Comparison of ENCODE assay signal across 1 cellular context in genomic region chr16:69595127-69596036, GRCh38.
TF ChIP-seq lines count a peak whose summit lies in the region.

No MANE protein-coding gene starts in this region.

TF ChIP-seq in K562, 482 proteins besides CTCF, POLR2A, EP300 and RAD21 (continued from another document and continues in another):
- peak; percentile 87 for TF ChIP-seq MEIS2 (IDR thresholded peaks at IDR 0.05; ENCODE audit: partially characterized antibody)
- TF ChIP-seq ZNF740 (CRISPR knock-in tag; IDR thresholded peaks at IDR 0.05), result no peak
- TF ChIP-seq ZNF740 (tag; IDR thresholded peaks at IDR 0.05), result no peak
- TF ChIP-seq TRIM24 (IDR thresholded peaks at IDR 0.05), result no peak
- no peak for TF ChIP-seq SRSF7 (optimal IDR thresholded peaks at IDR 0.05; ENCODE audit: low read depth, low read length)
- TF ChIP-seq ASH1L (IDR thresholded peaks at IDR 0.05; ENCODE audit: borderline replicate concordance, low read depth, partially characterized antibody), result no peak
- peak; percentile 76 for TF ChIP-seq DPF2 (IDR thresholded peaks at IDR 0.05)
- TF ChIP-seq ZNF232 (CRISPR knock-in tag; IDR thresholded peaks at IDR 0.05), result no peak
- TF ChIP-seq PTTG1 (tag; IDR thresholded peaks at IDR 0.05; ENCODE audit: low read depth), result no peak
- no peak for TF ChIP-seq ZBTB34 (CRISPR knock-in tag; IDR thresholded peaks at IDR 0.05)
- no peak for TF ChIP-seq ZNF316 (IDR thresholded peaks at IDR 0.05)
- TF ChIP-seq SRSF1 (IDR thresholded peaks at IDR 0.05; ENCODE audit: low read depth, low read length), result no peak
- no peak for TF ChIP-seq BCLAF1 (IDR thresholded peaks at IDR 0.05; ENCODE audit: borderline replicate concordance in 1 of 2, control insufficient read depth in 1 of 2, low read depth in 2 of 2, low read length in 1 of 2)
- TF ChIP-seq ZNF79 (CRISPR knock-in tag; IDR thresholded peaks at IDR 0.05; ENCODE audit: low read depth), result no peak
- no peak for TF ChIP-seq ZNF263 (CRISPR knock-in tag; IDR thresholded peaks at IDR 0.05; ENCODE audit: borderline replicate concordance)
- TF ChIP-seq EHMT2 (IDR thresholded peaks at IDR 0.05), result 0 out of 2 replicates have a peak, but pooled peaks have one; percentile 20
- TF ChIP-seq MTA1 (IDR thresholded peaks at IDR 0.05; ENCODE audit: borderline replicate concordance), result peak; percentile 34; the same call in 1 of the 2 replicates
- no peak for TF ChIP-seq BCL6 (CRISPR knock-in tag; IDR thresholded peaks at IDR 0.05)
- no peak for TF ChIP-seq ZBTB40 (IDR thresholded peaks at IDR 0.05)
- no peak for TF ChIP-seq ZBTB40 (CRISPR knock-in tag; IDR thresholded peaks at IDR 0.05)
- no peak for TF ChIP-seq BRD4 (IDR thresholded peaks at IDR 0.05)
- no peak for TF ChIP-seq RREB1 (CRISPR knock-in tag; IDR thresholded peaks at IDR 0.05)
- no peak for TF ChIP-seq FOXP4 (CRISPR knock-in tag; IDR thresholded peaks at IDR 0.05; ENCODE audit: borderline replicate concordance)
- TF ChIP-seq ZNF512 (tag; IDR thresholded peaks at IDR 0.05), result no peak
- TF ChIP-seq CBFA2T2 (conservative IDR thresholded peaks at IDR 0.05), result no peak
- no peak for TF ChIP-seq SMARCB1 (IDR thresholded peaks at IDR 0.05; ENCODE audit: insufficient read length, low read depth)
- peak; percentile 17 for TF ChIP-seq TAF9B (IDR thresholded peaks at IDR 0.05; ENCODE audit: partially characterized antibody)
- TF ChIP-seq POLR2H (tag; IDR thresholded peaks at IDR 0.05; ENCODE audit: low read depth), result 0 out of 2 replicates have a peak, but pooled peaks have one; percentile 53
- no peak for TF ChIP-seq RBM25 (IDR thresholded peaks at IDR 0.05; ENCODE audit: low read depth, low read length, severe bottlenecking)
- no peak for TF ChIP-seq MTF1 (CRISPR knock-in tag; IDR thresholded peaks at IDR 0.05; ENCODE audit: borderline replicate concordance)
- TF ChIP-seq ZBTB26 (CRISPR knock-in tag; IDR thresholded peaks at IDR 0.05), result no peak
- TF ChIP-seq BDP1 (IDR thresholded peaks at IDR 0.05; ENCODE audit: insufficient read depth, insufficient read length), result no peak
